Comparison of ENCODE assay signal across 17 cellular contexts in genomic region chr18:48727685-48728084, GRCh38.
DNase-seq lines count a peak whose midpoint lies in the region; ATAC-seq and TF ChIP-seq lines count a peak whose summit lies in the region.
"Had no signal": no experiment of that assay in that cellular context is flagged by ENCODE, and none has a peak within 500 bp of the region (broad histone marks: within the 10 kb centered on the region; RNA-seq: fewer than 3 reads in every experiment).

No MANE protein-coding gene starts in this region.

- H3K36me3 ChIP-seq in SJSA1: peaks cover 83% of the 10 kb centered on the region
- H3K36me3 ChIP-seq in psoas muscle (ENCODE audit: insufficient read depth in 1 of 2, low read depth in 1 of 2): no peaks in the 10 kb centered on the region
- H3K36me3 ChIP-seq: colonic mucosa, Peyer's patch had no signal

- H3K4me3 ChIP-seq in SJSA1: no peak overlapping the region
- H3K4me3 ChIP-seq in fibroblast of the aortic adventitia (ENCODE audit: low read depth, low read length): no peak overlapping the region
- H3K4me3 ChIP-seq in psoas muscle: no peak overlapping the region
- H3K4me3 ChIP-seq: colonic mucosa, Peyer's patch, tibial nerve had no signal

- ATAC-seq in psoas muscle: peak; percentile 31 to 48 (median 42)
- no peak for ATAC-seq in GM19455 (IDR thresholded peaks at IDR 0.05; ENCODE audit: unreplicated experiment)
- ATAC-seq: activated naive CD8-positive, alpha-beta T cell treated with anti-CD3 and anti-CD28 coated beads, Interleukin-2, amount 50 U/mL, for 24 hours had no signal

- H3K4me1 ChIP-seq in SJSA1 (replicated peaks) (peaks cover 43% of the 10 kb centered on the region), psoas muscle (peaks cover 12% of the 10 kb centered on the region)
- H3K4me1 ChIP-seq: colonic mucosa, parathyroid adenoma, Peyer's patch had no signal

- DNase-seq in CD1c-positive myeloid dendritic cell (ENCODE audit: extremely low spot score) (peak; percentile 9), SJSA1 (ENCODE audit: low read depth in 1 of 2, low spot score in 2 of 2) (no peak), fibroblast of the aortic adventitia (ENCODE audit: low read depth) (peak; percentile 95), psoas muscle (no peak), A172 (ENCODE audit: low spot score) (no peak), NCI-H128 (lab: John Stamatoyannopoulos, UW; ENCODE audit: unreplicated experiment) (no peak), NCI-H2107 treated with DMSO at 0.1 percent for 48 hours (lab: John Stamatoyannopoulos, UW; ENCODE audit: unreplicated experiment) (no peak)
- DNase-seq: activated CD4-positive, alpha-beta T cell treated with anti-CD3 and anti-CD28 coated beads for 4 hours; activated naive CD8-positive, alpha-beta T cell treated with anti-CD3 and anti-CD28 coated beads, Interleukin-2, amount 50 U/mL, for 24 hours; activated T-cell treated with anti-CD3 and anti-CD28 coated beads, Interleukin-2, amount 50 U/mL, for 24 hours; colonic mucosa; NCI-H1105; NCI-H510A; Peyer's patch had no signal

- intact Hi-C loops in psoas muscle (cut with DNase I): loop anchor here in 1 of 2 donors (5.0 kb wide), 1 partner anchor 815 kb away; no protein-coding TSS in a partner anchor

- H3K27me3 ChIP-seq in SJSA1 (replicated peaks) (no peaks in the 10 kb centered on the region), psoas muscle (ENCODE audit: insufficient read depth in 3 of 3, low read length in 2 of 3) (no peaks in the 10 kb centered on the region)
- H3K27me3 ChIP-seq: colonic mucosa, Peyer's patch, tibial nerve had no signal

- 67 to 80% (median 74%) methylated on average over 2 of the region's 2 CpGs for WGBS in psoas muscle, 3 donors

- no peak for TF ChIP-seq CTCF in fibroblast of the aortic adventitia (IDR thresholded peaks at IDR 0.05; ENCODE audit: insufficient read depth, low read length)
- no peak for TF ChIP-seq CTCF in psoas muscle (IDR thresholded peaks at IDR 0.05)

- H3K27ac ChIP-seq in SJSA1 (peak overlapping the region; percentile 87), psoas muscle (peak overlapping the region; percentile 60)
- H3K27ac ChIP-seq: colonic mucosa, parathyroid adenoma, tibial nerve had no signal

- H3K9me3 ChIP-seq in SJSA1 (replicated peaks) (peaks cover 3% of the 10 kb centered on the region; the same call in 1 of the 2 replicates), psoas muscle (peaks cover 7% of the 10 kb centered on the region)
- H3K9me3 ChIP-seq: colonic mucosa, Peyer's patch had no signal

Comparison
In these comparisons a context has a peak if more than half of its experiments do, and no peak if none do; other contexts are left out.
1. DNase-seq: peak in CD1c-positive myeloid dendritic cell (single experiment) and fibroblast of the aortic adventitia (single experiment); none in SJSA1 (0 of 2), psoas muscle (0 of 2), A172 (single experiment), NCI-H128 (single experiment) and NCI-H2107 treated with DMSO at 0.1 percent for 48 hours (single experiment).